2 cellular contexts compared by ENCODE assay signal in the genomic region with DNA sequence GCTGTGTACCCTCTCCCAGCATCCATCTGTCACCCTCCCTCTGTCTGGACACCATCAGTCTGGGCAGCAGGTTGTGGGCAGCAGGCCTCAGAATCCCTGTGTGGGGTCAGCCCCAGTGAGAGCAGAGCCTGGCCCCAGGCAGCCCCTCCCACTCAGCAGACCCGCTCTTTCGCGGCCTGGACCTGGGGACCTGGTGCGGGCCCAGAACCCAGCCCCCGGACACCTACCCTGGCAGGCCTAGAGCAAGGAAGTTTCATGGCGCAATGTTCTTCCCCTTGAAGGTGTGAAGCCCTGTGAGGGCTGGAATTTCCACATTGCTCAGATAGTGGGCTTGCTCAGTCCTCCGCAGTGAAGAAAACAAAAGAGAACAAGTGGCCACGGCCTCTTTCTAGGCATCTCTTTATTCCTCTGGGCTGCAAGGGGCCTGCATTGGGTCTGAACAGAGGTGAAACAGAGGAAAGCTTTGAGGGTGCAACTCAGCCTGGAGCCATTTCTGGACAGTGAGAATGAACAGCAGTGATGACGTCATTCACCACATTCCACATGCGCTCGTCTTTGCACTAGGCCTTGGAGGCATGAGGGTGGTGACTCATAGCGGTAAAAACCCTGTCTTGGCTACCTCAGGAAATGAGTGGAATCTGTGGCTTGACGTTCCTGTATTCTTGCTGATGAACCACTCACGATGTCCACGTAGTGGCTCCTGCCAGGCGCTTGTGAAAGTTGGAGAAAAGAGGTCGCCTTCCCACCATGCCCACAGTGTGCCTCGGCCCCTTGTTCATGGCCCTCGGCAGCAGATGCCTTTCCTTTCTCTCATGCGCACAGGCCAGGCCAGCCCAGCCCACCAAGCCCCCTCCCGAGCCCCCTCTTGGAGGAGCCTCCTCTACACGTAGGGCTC.
TF ChIP-seq lines count a peak whose summit lies in the region.

No MANE protein-coding gene starts in this region.

TF ChIP-seq in IMR-90, 13 proteins besides CTCF, POLR2A, EP300 and RAD21:
- TF ChIP-seq MAFK (IDR thresholded peaks at IDR 0.05; ENCODE audit: low read depth, low read length) (peak; percentile 36; the same call in 1 of the 2 replicates), ELK1 (IDR thresholded peaks at IDR 0.05; ENCODE audit: borderline replicate concordance, low read depth, low read length) (no peak), CEBPB (IDR thresholded peaks at IDR 0.05; ENCODE audit: low read depth, low read length) (peak; percentile 55), MXI1 (IDR thresholded peaks at IDR 0.05; ENCODE audit: borderline replicate concordance, low read depth, low read length) (0 out of 2 replicates have a peak, but pooled peaks have one; percentile 53), RCOR1 (IDR thresholded peaks at IDR 0.05; ENCODE audit: insufficient replicate concordance, low read length) (peak; percentile 74), MAZ (IDR thresholded peaks at IDR 0.05; ENCODE audit: borderline replicate concordance, low read depth, low read length) (peak; percentile 53), SMC3 (IDR thresholded peaks at IDR 0.05; ENCODE audit: low read depth, low read length) (no peak), FOS (IDR thresholded peaks at IDR 0.05; ENCODE audit: low read depth, low read length) (peak; percentile 100), CHD1 (IDR thresholded peaks at IDR 0.05; ENCODE audit: low read depth, low read length) (no peak), BHLHE40 (IDR thresholded peaks at IDR 0.05; ENCODE audit: low read depth, low read length) (peak; percentile 85), RFX5 (IDR thresholded peaks at IDR 0.05; ENCODE audit: low read depth, low read length) (no peak), NFE2L2 (IDR thresholded peaks at IDR 0.05; ENCODE audit: low read depth, low read length) (peak; percentile 65; the same call in 1 of the 2 replicates)
- TF ChIP-seq, protein P1, sequence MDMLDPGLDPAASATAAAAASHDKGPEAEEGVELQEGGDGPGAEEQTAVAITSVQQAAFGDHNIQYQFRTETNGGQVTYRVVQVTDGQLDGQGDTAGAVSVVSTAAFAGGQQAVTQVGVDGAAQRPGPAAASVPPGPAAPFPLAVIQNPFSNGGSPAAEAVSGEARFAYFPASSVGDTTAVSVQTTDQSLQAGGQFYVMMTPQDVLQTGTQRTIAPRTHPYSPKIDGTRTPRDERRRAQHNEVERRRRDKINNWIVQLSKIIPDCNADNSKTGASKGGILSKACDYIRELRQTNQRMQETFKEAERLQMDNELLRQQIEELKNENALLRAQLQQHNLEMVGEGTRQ (IDR thresholded peaks at IDR 0.05; ENCODE audit: low read depth, low read length), result peak; percentile 39; the same call in 1 of the 2 replicates
TF ChIP-seq in IMR-90: peak in this region for 9.

TF ChIP-seq in WTC11, 78 proteins besides CTCF, POLR2A, EP300 and RAD21 (continued from another document):
- no peak for TF ChIP-seq ZBTB43 (CRISPR knock-in tag; IDR thresholded peaks at IDR 0.05)
- TF ChIP-seq SMAD3 (CRISPR knock-in tag; IDR thresholded peaks at IDR 0.05; ENCODE audit: borderline replicate concordance), result no peak
- no peak for TF ChIP-seq ZBTB21 (CRISPR knock-in tag; IDR thresholded peaks at IDR 0.05; ENCODE audit: borderline replicate concordance)
TF ChIP-seq in WTC11: peak in this region for 0.
